In genomic region chr5:137126829-137127228, GRCh38 we compare ENCODE assay signal across 21 cellular contexts.
"Had no signal": no experiment of that assay in that cellular context is flagged by ENCODE, and none has a peak within 500 bp of the region (broad histone marks: within the 10 kb centered on the region; RNA-seq: fewer than 3 reads in every experiment).

No MANE protein-coding gene starts in this region.

- DNase-seq: activated CD4-positive, alpha-beta memory T cell treated with anti-CD3 and anti-CD28 coated beads, Interleukin-2, amount 10 ng/mL, durations not matched to agents 7 days and 5 days; activated CD4-positive, alpha-beta T cell treated with anti-CD3 and anti-CD28 coated beads for 36 hours; activated CD4-positive, alpha-beta T cell treated with anti-CD3 and anti-CD28 coated beads, Interleukin-2, amount 50 U/mL, for 1 hour; activated gamma-delta T cell; activated naive CD4-positive, alpha-beta T cell treated with anti-CD3 and anti-CD28 coated beads for 36 hours; activated T-cell treated with anti-CD3 and anti-CD28 coated beads for 4 hours; activated T-cell treated with anti-CD3 and anti-CD28 coated beads, Interleukin-2, amount 50 U/mL, for 48 hours; amygdala; brain microvascular endothelial cell; caudate nucleus; Kasumi-1; NCI-H1105 treated with DMSO at 0.1 percent for 48 hours; NCI-H1436 treated with DMSO at 0.1 percent for 48 hours; NCI-H187; NCI-H2081 treated with DMSO at 0.1 percent for 48 hours; NCI-H524; NCI-H774; T-helper 1 cell; WERI-Rb-1 had no signal

- H3K27ac ChIP-seq: brain microvascular endothelial cell, SK-N-MC, WERI-Rb-1 had no signal

- H3K36me3 ChIP-seq: brain microvascular endothelial cell, WERI-Rb-1 had no signal

- H3K4me3 ChIP-seq: K562, SK-N-MC had no signal

- H3K27me3 ChIP-seq: brain microvascular endothelial cell had no signal
